1 cellular context compared by ENCODE assay signal in the genomic region with DNA sequence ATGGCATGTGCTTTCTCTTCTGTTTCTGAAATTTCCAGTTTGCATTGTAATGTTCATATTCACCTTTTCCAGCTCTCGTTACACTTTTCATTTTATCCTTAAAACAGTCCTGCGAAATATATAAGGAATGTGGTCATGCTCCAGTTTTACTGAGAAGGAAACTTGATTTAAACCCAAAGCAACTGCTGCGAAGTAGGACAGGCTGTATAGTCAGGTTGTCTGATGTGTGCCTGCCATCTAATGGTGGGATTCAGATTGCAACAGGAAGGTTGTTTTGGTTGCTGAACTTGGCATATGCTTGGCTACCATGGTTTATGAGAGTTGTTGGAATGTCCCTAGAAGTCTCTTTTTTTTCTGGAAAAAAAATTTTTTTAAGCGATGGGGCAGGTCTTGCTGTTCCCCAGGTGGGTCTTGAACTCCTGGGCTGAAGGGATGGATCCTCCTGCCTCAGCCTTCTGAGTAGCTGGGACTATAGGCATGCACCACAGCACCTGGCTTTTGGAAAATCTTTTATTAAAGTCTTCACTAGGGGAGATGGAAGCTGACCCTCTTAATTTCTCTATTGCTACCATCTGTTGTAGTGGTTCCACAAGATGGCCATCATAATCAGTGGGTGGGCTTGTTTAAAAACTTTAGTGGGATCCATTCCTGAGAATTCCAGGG.
TF ChIP-seq lines count a peak whose summit lies in the region.

No MANE protein-coding gene starts in this region.

TF ChIP-seq in H1, 55 proteins besides CTCF, POLR2A, EP300 and RAD21 (continued from another document):
- TF ChIP-seq EGR1 (IDR thresholded peaks at IDR 0.05; ENCODE audit: borderline replicate concordance, low read depth, low read length), result no peak
- TF ChIP-seq CBX5 (IDR thresholded peaks at IDR 0.05; ENCODE audit: low read depth, low read length), result no peak
- TF ChIP-seq KDM1A (IDR thresholded peaks at IDR 0.05; ENCODE audit: borderline replicate concordance, low read length), result no peak
- no peak for TF ChIP-seq SIRT6 (IDR thresholded peaks at IDR 0.05; ENCODE audit: low read length)
- no peak for TF ChIP-seq ZNF274 (IDR thresholded peaks at IDR 0.05; ENCODE audit: borderline replicate concordance, extremely low read depth, low read length)
- TF ChIP-seq, protein P1, sequence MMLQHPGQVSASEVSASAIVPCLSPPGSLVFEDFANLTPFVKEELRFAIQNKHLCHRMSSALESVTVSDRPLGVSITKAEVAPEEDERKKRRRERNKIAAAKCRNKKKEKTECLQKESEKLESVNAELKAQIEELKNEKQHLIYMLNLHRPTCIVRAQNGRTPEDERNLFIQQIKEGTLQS (IDR thresholded peaks at IDR 0.05; ENCODE audit: insufficient read depth, low read depth, low read length), result no peak
